8 cellular contexts compared by ENCODE assay signal in the genomic region with DNA sequence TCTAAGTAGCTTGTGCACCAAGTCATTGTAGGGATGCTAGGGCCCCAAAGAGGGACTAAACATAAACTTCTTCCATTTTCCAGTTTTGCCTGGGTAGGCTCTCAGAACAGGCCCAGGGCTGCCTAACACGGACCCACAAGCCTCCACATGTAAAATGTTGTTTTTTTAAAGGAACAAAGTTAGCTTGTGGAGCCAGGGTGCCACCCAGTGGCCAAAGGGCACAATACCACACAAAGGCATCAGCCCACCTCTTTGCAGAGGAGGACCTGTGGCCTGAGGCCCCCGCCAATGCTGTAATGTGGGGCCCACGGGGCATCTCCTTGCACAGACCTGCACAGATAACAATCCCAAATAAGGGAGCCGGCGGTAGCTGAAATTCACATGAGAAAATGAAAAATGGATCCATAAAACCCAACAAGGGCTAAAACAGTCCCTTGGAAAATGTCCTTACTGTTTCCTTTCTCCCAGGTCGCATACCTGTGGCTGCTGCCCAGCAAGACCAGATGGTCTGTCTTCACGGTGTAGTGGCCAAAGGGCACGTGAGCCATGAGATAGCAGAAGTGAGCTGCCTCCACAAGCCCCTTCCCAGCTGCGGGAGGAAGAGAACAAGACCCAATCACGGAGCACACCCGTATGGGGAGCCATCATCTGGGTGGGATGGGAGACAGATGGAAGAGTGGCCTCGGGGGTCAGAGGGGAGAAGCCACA. TPM values are rescaled to one million over a fixed set of nuclear protein-coding genes. Genes with fewer than 3 reads are reported as not detected.
DNase-seq lines count a peak whose midpoint lies in the region; ATAC-seq, FAIRE-seq and TF ChIP-seq lines count a peak whose summit lies in the region.

No MANE protein-coding gene starts in this region.

- peak; percentile 86 for FAIRE-seq in D721Med (lab: Jason Lieb, UNC)
- no peak for FAIRE-seq in small intestine (lab: Jason Lieb, UNC)

- peak; percentile 66 for ATAC-seq in GM19025 (IDR thresholded peaks at IDR 0.05; ENCODE audit: low read depth, unreplicated experiment)
- peak; percentile 63 for ATAC-seq in HG03460 (IDR thresholded peaks at IDR 0.05; ENCODE audit: unreplicated experiment)
- peak; percentile 61 for ATAC-seq in left ventricle myocardium superior

- no peak overlapping the region for H3K27ac ChIP-seq in small intestine (ENCODE audit: low read depth in 1 of 2, low read length in 1 of 2)

- no peak overlapping the region for H3K9ac ChIP-seq in adipocyte (ENCODE audit: low read length)

- H3K27me3 ChIP-seq in adipocyte (replicated peaks; ENCODE audit: control insufficient read depth, insufficient read depth, low read length), result no peaks in the 10 kb centered on the region
- no peaks in the 10 kb centered on the region for H3K27me3 ChIP-seq in small intestine (ENCODE audit: control insufficient read depth in 2 of 2, insufficient read depth in 2 of 2, low read length in 2 of 2)

- intact Hi-C loops in left ventricle myocardium superior (cut with micrococcal nuclease), result no loop called here

- no peaks in the 10 kb centered on the region for H3K4me1 ChIP-seq in adipocyte (ENCODE audit: control insufficient read depth, insufficient read depth, low read length)
- no peaks in the 10 kb centered on the region for H3K4me1 ChIP-seq in small intestine (ENCODE audit: control insufficient read depth in 2 of 2, insufficient read depth in 1 of 2, low read depth in 1 of 2, low read length in 1 of 2)

- peak; percentile 91 for TF ChIP-seq CTCF in D721Med (IDR thresholded peaks at IDR 0.05; ENCODE audit: insufficient read depth, missing control alignments)

- peaks cover 3% of the 10 kb centered on the region for H3K36me3 ChIP-seq in adipocyte (ENCODE audit: control insufficient read depth, insufficient read depth, low read length, severe bottlenecking)
- peaks cover 0 to 13% of the 10 kb centered on the region in 2 donors for H3K36me3 ChIP-seq in small intestine (ENCODE audit: control insufficient read depth in 2 of 2, insufficient read depth in 2 of 2, low read length in 2 of 2)

- peak; percentile 50 for DNase-seq in D721Med (ENCODE audit: insufficient read length, low spot score)
- peak; percentile 24 for DNase-seq in NCI-H748 treated with DMSO at 0.1 percent for 48 hours (lab: John Stamatoyannopoulos, UW)
- DNase-seq in adipocyte (ENCODE audit: low read depth), result peak; percentile 81
- DNase-seq in left ventricle myocardium superior, result no peak
- peak; percentile 34 for DNase-seq in small intestine
- no peak for DNase-seq in activated CD4-positive, CD25-positive, alpha-beta regulatory T cell treated with anti-CD3 and anti-CD28 coated beads, Interleukin-2, amount 50 U/mL, for 72 hours

- WGBS in small intestine, 3 donors, result 54 to 55% (median 54%) methylated on average over 12 of the region's 12 CpGs

- H3K4me3 ChIP-seq in adipocyte (ENCODE audit: low read length) (no peak overlapping the region), small intestine (ENCODE audit: low read depth in 1 of 2, low read length in 2 of 2) (no peak overlapping the region)

- no peaks in the 10 kb centered on the region for H3K9me3 ChIP-seq in adipocyte (ENCODE audit: control insufficient read depth, low read length)
- no peaks in the 10 kb centered on the region for H3K9me3 ChIP-seq in small intestine (ENCODE audit: control insufficient read depth, low read depth)

RNA-seq across cellular contexts. Expression of a gene that starts 23.8 kb away (rescaled TPM):
- total RNA-seq in left ventricle myocardium superior, result 1.8 TPM
- 10 to 100 TPM; 10.2 to 68.0 (median 43.5) TPM for polyA plus RNA-seq in small intestine

Comparison
In these comparisons a context has a peak if more than half of its experiments do, and no peak if none do; other contexts are left out.
1. DNase-seq: peak in D721Med (single experiment), NCI-H748 treated with DMSO at 0.1 percent for 48 hours (single experiment), adipocyte (single experiment) and small intestine (single experiment); none in left ventricle myocardium superior (single experiment) and activated CD4-positive, CD25-positive, alpha-beta regulatory T cell treated with anti-CD3 and anti-CD28 coated beads, Interleukin-2, amount 50 U/mL, for 72 hours (single experiment).
2. Peak in every context shown above with its lines, with median percentiles within 50 percentile points of each other: ATAC-seq.